1 cellular context compared by ENCODE assay signal in the genomic region with DNA sequence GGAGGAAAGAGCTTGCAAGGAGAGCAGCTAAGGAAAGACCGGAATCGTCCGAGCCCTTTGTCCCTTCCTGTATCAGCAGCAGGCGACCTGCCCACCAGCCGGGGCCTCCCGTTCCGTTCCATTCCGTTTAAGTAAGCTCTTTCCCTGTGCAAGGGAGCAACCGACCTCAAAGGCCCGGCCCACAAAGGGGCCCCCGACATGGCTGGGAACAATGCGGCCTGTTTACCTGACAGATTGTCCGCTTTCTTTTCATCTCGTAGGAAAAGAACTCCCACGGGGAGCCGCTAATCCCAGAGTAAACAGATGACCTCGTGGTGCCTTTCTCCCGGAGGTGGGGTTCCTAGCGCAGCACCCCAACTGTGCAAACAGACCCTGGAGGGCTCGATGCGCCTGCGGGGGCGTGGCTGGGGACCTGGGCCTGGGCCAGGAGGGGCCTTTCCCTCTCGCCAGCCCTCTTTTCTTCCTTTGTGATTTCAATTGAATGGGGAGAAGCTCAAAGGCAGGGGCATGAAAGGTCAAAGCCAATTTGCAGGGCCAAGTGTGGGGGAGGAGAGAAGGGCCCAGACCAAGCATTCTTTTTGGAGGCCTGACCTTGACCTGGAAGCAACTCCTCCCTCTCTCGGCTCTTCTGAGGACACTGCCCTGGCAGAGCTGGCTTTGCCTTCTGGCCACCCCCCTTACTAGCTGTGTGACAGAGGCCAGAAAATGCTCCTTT.
TF ChIP-seq lines count a peak whose summit lies in the region.

No MANE protein-coding gene starts in this region.

TF ChIP-seq in HepG2, 621 proteins besides CTCF, POLR2A, EP300 and RAD21 (continued from another document and continues in another):
- TF ChIP-seq, protein P1, sequence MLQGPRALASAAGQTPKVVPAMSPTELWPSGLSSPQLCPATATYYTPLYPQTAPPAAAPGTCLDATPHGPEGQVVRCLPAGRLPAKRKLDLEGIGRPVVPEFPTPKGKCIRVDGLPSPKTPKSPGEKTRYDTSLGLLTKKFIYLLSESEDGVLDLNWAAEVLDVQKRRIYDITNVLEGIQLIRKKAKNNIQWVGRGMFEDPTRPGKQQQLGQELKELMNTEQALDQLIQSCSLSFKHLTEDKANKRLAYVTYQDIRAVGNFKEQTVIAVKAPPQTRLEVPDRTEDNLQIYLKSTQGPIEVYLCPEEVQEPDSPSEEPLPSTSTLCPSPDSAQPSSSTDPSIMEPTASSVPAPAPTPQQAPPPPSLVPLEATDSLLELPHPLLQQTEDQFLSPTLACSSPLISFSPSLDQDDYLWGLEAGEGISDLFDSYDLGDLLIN (CRISPR knock-in tag; IDR thresholded peaks at IDR 0.05; ENCODE audit: borderline replicate concordance): peak; percentile 97; the same call in 1 of the 2 replicates
- peak; percentile 71; the same call in 1 of the 2 replicates for TF ChIP-seq ZZZ3 (CRISPR knock-in tag; IDR thresholded peaks at IDR 0.05; ENCODE audit: borderline replicate concordance)
- TF ChIP-seq HNRNPUL1 (IDR thresholded peaks at IDR 0.05; ENCODE audit: low read depth, low read length): no peak
- TF ChIP-seq, protein P2, sequence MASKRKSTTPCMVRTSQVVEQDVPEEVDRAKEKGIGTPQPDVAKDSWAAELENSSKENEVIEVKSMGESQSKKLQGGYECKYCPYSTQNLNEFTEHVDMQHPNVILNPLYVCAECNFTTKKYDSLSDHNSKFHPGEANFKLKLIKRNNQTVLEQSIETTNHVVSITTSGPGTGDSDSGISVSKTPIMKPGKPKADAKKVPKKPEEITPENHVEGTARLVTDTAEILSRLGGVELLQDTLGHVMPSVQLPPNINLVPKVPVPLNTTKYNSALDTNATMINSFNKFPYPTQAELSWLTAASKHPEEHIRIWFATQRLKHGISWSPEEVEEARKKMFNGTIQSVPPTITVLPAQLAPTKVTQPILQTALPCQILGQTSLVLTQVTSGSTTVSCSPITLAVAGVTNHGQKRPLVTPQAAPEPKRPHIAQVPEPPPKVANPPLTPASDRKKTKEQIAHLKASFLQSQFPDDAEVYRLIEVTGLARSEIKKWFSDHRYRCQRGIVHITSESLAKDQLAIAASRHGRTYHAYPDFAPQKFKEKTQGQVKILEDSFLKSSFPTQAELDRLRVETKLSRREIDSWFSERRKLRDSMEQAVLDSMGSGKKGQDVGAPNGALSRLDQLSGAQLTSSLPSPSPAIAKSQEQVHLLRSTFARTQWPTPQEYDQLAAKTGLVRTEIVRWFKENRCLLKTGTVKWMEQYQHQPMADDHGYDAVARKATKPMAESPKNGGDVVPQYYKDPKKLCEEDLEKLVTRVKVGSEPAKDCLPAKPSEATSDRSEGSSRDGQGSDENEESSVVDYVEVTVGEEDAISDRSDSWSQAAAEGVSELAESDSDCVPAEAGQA (IDR thresholded peaks at IDR 0.05; ENCODE audit: low read depth): peak; percentile 52
- TF ChIP-seq, protein P2 (CRISPR knock-in tag; IDR thresholded peaks at IDR 0.05; ENCODE audit: borderline replicate concordance): peak; percentile 98; the same call in 1 of the 2 replicates
- TF ChIP-seq ZNF773 (CRISPR knock-in tag; IDR thresholded peaks at IDR 0.05; ENCODE audit: borderline replicate concordance): peak; percentile 85; the same call in 1 of the 2 replicates
- no peak; the same call in 1 of the 2 replicates for TF ChIP-seq ZBTB8A (CRISPR knock-in tag; IDR thresholded peaks at IDR 0.05; ENCODE audit: borderline replicate concordance, low read depth)
- TF ChIP-seq SALL1 (CRISPR knock-in tag; IDR thresholded peaks at IDR 0.05): peak; percentile 98
- TF ChIP-seq SCMH1 (CRISPR knock-in tag; IDR thresholded peaks at IDR 0.05; ENCODE audit: borderline replicate concordance): no peak
- TF ChIP-seq CCDC6 (CRISPR knock-in tag; IDR thresholded peaks at IDR 0.05): peak; percentile 81
- no peak for TF ChIP-seq HOXA9 (CRISPR knock-in tag; IDR thresholded peaks at IDR 0.05; ENCODE audit: borderline replicate concordance)
- peak; percentile 89; the same call in 1 of the 2 replicates for TF ChIP-seq MAZ (IDR thresholded peaks at IDR 0.05; ENCODE audit: borderline replicate concordance, low read depth, low read length)
- TF ChIP-seq MAZ (CRISPR knock-in tag; IDR thresholded peaks at IDR 0.05; ENCODE audit: low read depth): peak; percentile 75; the same call in 1 of the 2 replicates
- TF ChIP-seq HDAC2 (CRISPR knock-in tag; IDR thresholded peaks at IDR 0.05): peak; percentile 99
- TF ChIP-seq SRSF4 (IDR thresholded peaks at IDR 0.05; ENCODE audit: low read depth, low read length, poor library complexity, severe bottlenecking): no peak
- peak; percentile 100 for TF ChIP-seq FOXA3 (CRISPR knock-in tag; IDR thresholded peaks at IDR 0.05)
- TF ChIP-seq, protein P3, sequence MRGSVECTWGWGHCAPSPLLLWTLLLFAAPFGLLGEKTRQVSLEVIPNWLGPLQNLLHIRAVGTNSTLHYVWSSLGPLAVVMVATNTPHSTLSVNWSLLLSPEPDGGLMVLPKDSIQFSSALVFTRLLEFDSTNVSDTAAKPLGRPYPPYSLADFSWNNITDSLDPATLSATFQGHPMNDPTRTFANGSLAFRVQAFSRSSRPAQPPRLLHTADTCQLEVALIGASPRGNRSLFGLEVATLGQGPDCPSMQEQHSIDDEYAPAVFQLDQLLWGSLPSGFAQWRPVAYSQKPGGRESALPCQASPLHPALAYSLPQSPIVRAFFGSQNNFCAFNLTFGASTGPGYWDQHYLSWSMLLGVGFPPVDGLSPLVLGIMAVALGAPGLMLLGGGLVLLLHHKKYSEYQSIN (CRISPR knock-in tag; IDR thresholded peaks at IDR 0.05; ENCODE audit: borderline replicate concordance): 0 out of 2 replicates have a peak, but pooled peaks have one; percentile 26
- peak; percentile 93 for TF ChIP-seq PPARG (CRISPR knock-in tag; conservative IDR thresholded peaks at IDR 0.05)
- peak; percentile 57; the same call in 1 of the 2 replicates for TF ChIP-seq ATF7-NPFF (CRISPR knock-in tag; IDR thresholded peaks at IDR 0.05; ENCODE audit: low read depth)
- TF ChIP-seq ZNF101 (CRISPR knock-in tag; IDR thresholded peaks at IDR 0.05; ENCODE audit: borderline replicate concordance, low read depth): no peak
- no peak for TF ChIP-seq U2AF2 (IDR thresholded peaks at IDR 0.05; ENCODE audit: low read depth, low read length)
- peak; percentile 97 for TF ChIP-seq ZNF547 (CRISPR knock-in tag; IDR thresholded peaks at IDR 0.05)
- TF ChIP-seq, protein P4, sequence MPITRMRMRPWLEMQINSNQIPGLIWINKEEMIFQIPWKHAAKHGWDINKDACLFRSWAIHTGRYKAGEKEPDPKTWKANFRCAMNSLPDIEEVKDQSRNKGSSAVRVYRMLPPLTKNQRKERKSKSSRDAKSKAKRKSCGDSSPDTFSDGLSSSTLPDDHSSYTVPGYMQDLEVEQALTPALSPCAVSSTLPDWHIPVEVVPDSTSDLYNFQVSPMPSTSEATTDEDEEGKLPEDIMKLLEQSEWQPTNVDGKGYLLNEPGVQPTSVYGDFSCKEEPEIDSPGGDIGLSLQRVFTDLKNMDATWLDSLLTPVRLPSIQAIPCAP (CRISPR knock-in tag; IDR thresholded peaks at IDR 0.05; ENCODE audit: low read depth): 0 out of 2 replicates have a peak, but pooled peaks have one; percentile 47
- TF ChIP-seq, protein P5, sequence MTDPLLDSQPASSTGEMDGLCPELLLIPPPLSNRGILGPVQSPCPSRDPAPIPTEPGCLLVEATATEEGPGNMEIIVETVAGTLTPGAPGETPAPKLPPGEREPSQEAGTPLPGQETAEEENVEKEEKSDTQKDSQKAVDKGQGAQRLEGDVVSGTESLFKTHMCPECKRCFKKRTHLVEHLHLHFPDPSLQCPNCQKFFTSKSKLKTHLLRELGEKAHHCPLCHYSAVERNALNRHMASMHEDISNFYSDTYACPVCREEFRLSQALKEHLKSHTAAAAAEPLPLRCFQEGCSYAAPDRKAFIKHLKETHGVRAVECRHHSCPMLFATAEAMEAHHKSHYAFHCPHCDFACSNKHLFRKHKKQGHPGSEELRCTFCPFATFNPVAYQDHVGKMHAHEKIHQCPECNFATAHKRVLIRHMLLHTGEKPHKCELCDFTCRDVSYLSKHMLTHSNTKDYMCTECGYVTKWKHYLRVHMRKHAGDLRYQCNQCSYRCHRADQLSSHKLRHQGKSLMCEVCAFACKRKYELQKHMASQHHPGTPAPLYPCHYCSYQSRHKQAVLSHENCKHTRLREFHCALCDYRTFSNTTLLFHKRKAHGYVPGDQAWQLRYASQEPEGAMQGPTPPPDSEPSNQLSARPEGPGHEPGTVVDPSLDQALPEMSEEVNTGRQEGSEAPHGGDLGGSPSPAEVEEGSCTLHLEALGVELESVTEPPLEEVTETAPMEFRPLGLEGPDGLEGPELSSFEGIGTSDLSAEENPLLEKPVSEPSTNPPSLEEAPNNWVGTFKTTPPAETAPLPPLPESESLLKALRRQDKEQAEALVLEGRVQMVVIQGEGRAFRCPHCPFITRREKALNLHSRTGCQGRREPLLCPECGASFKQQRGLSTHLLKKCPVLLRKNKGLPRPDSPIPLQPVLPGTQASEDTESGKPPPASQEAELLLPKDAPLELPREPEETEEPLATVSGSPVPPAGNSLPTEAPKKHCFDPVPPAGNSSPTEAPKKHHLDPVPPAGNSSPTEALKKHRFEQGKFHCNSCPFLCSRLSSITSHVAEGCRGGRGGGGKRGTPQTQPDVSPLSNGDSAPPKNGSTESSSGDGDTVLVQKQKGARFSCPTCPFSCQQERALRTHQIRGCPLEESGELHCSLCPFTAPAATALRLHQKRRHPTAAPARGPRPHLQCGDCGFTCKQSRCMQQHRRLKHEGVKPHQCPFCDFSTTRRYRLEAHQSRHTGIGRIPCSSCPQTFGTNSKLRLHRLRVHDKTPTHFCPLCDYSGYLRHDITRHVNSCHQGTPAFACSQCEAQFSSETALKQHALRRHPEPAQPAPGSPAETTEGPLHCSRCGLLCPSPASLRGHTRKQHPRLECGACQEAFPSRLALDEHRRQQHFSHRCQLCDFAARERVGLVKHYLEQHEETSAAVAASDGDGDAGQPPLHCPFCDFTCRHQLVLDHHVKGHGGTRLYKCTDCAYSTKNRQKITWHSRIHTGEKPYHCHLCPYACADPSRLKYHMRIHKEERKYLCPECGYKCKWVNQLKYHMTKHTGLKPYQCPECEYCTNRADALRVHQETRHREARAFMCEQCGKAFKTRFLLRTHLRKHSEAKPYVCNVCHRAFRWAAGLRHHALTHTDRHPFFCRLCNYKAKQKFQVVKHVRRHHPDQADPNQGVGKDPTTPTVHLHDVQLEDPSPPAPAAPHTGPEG (CRISPR knock-in tag; IDR thresholded peaks at IDR 0.05): peak; percentile 89
- TF ChIP-seq PRMT3 (CRISPR knock-in tag; IDR thresholded peaks at IDR 0.05; ENCODE audit: borderline replicate concordance, low read depth): peak; percentile 95
- peak; percentile 78; the same call in 1 of the 2 replicates for TF ChIP-seq ZNF564 (CRISPR knock-in tag; IDR thresholded peaks at IDR 0.05)
- peak; percentile 74; the same call in 1 of the 2 replicates for TF ChIP-seq TGIF2 (CRISPR knock-in tag; IDR thresholded peaks at IDR 0.05)
- peak; percentile 88 for TF ChIP-seq SIX4 (CRISPR knock-in tag; IDR thresholded peaks at IDR 0.05)
- TF ChIP-seq HOXA7 (CRISPR knock-in tag; IDR thresholded peaks at IDR 0.05): no peak
- TF ChIP-seq, protein P6, sequence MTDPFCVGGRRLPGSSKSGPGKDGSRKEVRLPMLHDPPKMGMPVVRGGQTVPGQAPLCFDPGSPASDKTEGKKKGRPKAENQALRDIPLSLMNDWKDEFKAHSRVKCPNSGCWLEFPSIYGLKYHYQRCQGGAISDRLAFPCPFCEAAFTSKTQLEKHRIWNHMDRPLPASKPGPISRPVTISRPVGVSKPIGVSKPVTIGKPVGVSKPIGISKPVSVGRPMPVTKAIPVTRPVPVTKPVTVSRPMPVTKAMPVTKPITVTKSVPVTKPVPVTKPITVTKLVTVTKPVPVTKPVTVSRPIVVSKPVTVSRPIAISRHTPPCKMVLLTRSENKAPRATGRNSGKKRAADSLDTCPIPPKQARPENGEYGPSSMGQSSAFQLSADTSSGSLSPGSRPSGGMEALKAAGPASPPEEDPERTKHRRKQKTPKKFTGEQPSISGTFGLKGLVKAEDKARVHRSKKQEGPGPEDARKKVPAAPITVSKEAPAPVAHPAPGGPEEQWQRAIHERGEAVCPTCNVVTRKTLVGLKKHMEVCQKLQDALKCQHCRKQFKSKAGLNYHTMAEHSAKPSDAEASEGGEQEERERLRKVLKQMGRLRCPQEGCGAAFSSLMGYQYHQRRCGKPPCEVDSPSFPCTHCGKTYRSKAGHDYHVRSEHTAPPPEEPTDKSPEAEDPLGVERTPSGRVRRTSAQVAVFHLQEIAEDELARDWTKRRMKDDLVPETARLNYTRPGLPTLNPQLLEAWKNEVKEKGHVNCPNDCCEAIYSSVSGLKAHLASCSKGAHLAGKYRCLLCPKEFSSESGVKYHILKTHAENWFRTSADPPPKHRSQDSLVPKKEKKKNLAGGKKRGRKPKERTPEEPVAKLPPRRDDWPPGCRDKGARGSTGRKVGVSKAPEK (CRISPR knock-in tag; IDR thresholded peaks at IDR 0.05; ENCODE audit: borderline replicate concordance): no peak
- 0 out of 2 replicates have a peak, but pooled peaks have one; percentile 60 for TF ChIP-seq NFIB (CRISPR knock-in tag; IDR thresholded peaks at IDR 0.05; ENCODE audit: borderline replicate concordance)
- no peak for TF ChIP-seq CAMTA2 (CRISPR knock-in tag; IDR thresholded peaks at IDR 0.05; ENCODE audit: borderline replicate concordance)
- peak; percentile 87 for TF ChIP-seq ELF4 (CRISPR knock-in tag; IDR thresholded peaks at IDR 0.05; ENCODE audit: borderline replicate concordance)
- peak; percentile 96 for TF ChIP-seq MAF1 (CRISPR knock-in tag; IDR thresholded peaks at IDR 0.05; ENCODE audit: borderline replicate concordance)
- peak; percentile 75; the same call in 1 of the 2 replicates for TF ChIP-seq RELA (CRISPR knock-in tag; IDR thresholded peaks at IDR 0.05)
- TF ChIP-seq, protein P7, sequence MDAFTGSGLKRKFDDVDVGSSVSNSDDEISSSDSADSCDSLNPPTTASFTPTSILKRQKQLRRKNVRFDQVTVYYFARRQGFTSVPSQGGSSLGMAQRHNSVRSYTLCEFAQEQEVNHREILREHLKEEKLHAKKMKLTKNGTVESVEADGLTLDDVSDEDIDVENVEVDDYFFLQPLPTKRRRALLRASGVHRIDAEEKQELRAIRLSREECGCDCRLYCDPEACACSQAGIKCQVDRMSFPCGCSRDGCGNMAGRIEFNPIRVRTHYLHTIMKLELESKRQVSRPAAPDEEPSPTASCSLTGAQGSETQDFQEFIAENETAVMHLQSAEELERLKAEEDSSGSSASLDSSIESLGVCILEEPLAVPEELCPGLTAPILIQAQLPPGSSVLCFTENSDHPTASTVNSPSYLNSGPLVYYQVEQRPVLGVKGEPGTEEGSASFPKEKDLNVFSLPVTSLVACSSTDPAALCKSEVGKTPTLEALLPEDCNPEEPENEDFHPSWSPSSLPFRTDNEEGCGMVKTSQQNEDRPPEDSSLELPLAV (CRISPR knock-in tag; conservative IDR thresholded peaks at IDR 0.05; ENCODE audit: low read depth): 0 out of 2 replicates have a peak, but pooled peaks have one; percentile 13
- TF ChIP-seq ATF1 (CRISPR knock-in tag; IDR thresholded peaks at IDR 0.05): peak; percentile 86
